ENCODE assay signal across 2 cellular contexts in genomic region chrX:120158313-120158712, GRCh38. TPM values are rescaled to one million over a fixed set of nuclear protein-coding genes. Genes with fewer than 3 reads are reported as not detected.
"Had no signal": no experiment of that assay in that cellular context is flagged by ENCODE, and none has a peak within 500 bp of the region (broad histone marks: within the 10 kb centered on the region; RNA-seq: fewer than 3 reads in every experiment).

A gene with protein sequence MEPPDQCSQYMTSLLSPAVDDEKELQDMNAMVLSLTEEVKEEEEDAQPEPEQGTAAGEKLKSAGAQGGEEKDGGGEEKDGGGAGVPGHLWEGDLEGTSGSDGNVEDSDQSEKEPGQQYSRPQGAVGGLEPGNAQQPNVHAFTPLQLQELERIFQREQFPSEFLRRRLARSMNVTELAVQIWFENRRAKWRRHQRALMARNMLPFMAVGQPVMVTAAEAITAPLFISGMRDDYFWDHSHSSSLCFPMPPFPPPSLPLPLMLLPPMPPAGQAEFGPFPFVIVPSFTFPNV (plus strand): TSS chrX:120158613. CDS start chrX:120158751, 138 bp downstream.

RNA-seq across cellular contexts. Expression of the gene that starts here (rescaled TPM):
- total RNA-seq: G401, GM12878 had no signal
